ENCODE assay signal across 23 cellular contexts in genomic region chr3:51954713-51955112, GRCh38. TPM values are rescaled to one million over a fixed set of nuclear protein-coding genes. Genes with fewer than 3 reads are reported as not detected.
A peak's percentile ranks its signal among the peaks of the same experiment; 100 is the strongest.
DNase-seq lines count a peak whose midpoint lies in the region; ATAC-seq, FAIRE-seq and TF ChIP-seq lines count a peak whose summit lies in the region.
"Had no signal": no experiment of that assay in that cellular context is flagged by ENCODE, and none has a peak within 500 bp of the region (broad histone marks: within the 10 kb centered on the region; RNA-seq: fewer than 3 reads in every experiment).

No MANE protein-coding gene starts in this region.

- CTCF ChIA-PET in HepG2 (lab: Yijun Ruan, JAX; ENCODE audit: low intra/inter-chr PET ratio, low total read pairs) = no interaction called here
- CTCF ChIA-PET in naive thymus-derived CD4-positive, alpha-beta T cell (lab: Charles Lee) = no interaction called here

- TF ChIP-seq EP300 in HepG2 (IDR thresholded peaks at IDR 0.05; ENCODE audit: low read depth in 2 of 2, low read length in 2 of 2) (no peak), HepG2 (CRISPR knock-in tag; IDR thresholded peaks at IDR 0.05; ENCODE audit: borderline replicate concordance) (no peak)

- H3K4me3 Mint-ChIP-seq in naive thymus-derived CD4-positive, alpha-beta T cell = peak overlapping the region in 6 of 10 donors; percentile 13 to 76 (median 44)

- no peaks in the 10 kb centered on the region for H3K9me3 Mint-ChIP-seq in naive thymus-derived CD4-positive, alpha-beta T cell
- H3K9me3 Mint-ChIP-seq: H9 had no signal

- H3K9me3 ChIP-seq in HepG2 (ENCODE audit: low read length) (no peaks in the 10 kb centered on the region), right lobe of liver (no peaks in the 10 kb centered on the region)
- no peaks in the 10 kb centered on the region for H3K9me3 ChIP-seq in naive thymus-derived CD4-positive, alpha-beta T cell (ENCODE audit: control insufficient read depth in 2 of 3, low read length in 3 of 3)

- peaks cover 2 to 12% of the 10 kb centered on the region in 2 experiments; a peak in 4 of 5 replicates for H3K36me3 ChIP-seq in HepG2 (replicated peaks in 1 of 2; ENCODE audit: control insufficient read depth in 1 of 2, insufficient read depth in 2 of 2, low read length in 2 of 2)
- H3K36me3 ChIP-seq in right lobe of liver = no peaks in the 10 kb centered on the region
- peaks cover 0 to 3% (median 0%) of the 10 kb centered on the region in 3 experiments for H3K36me3 ChIP-seq in naive thymus-derived CD4-positive, alpha-beta T cell (ENCODE audit: control insufficient read depth in 2 of 3, insufficient read depth in 3 of 3, low read length in 3 of 3)

- intact Hi-C loops in HepG2 (cut with micrococcal nuclease; ENCODE audit: unreplicated experiment) (no loop called here), right lobe of liver (cut with DNase I) (no loop called here)
- intact Hi-C loops in naive thymus-derived CD4-positive, alpha-beta T cell (cut with micrococcal nuclease) = no loop called here

- H2AFZ ChIP-seq in HepG2 (ENCODE audit: low read length) = no peak overlapping the region

- H3K27ac ChIP-seq in HepG2 (ENCODE audit: extremely low read length, insufficient read depth, low read length) (no peak overlapping the region), right lobe of liver (no peak overlapping the region)
- H3K27ac ChIP-seq in naive thymus-derived CD4-positive, alpha-beta T cell (ENCODE audit: low read depth, low read length) = no peak overlapping the region
- H3K27ac ChIP-seq: 22Rv1, HL-60 had no signal

- TF ChIP-seq POLR2A in HepG2 (IDR thresholded peaks at IDR 0.05; ENCODE audit: insufficient read depth in 1 of 2, low read depth in 2 of 2, low read length in 2 of 2) = no peak
- TF ChIP-seq POLR2A in right lobe of liver (IDR thresholded peaks at IDR 0.05) = no peak

- H3K4me1 Mint-ChIP-seq in naive thymus-derived CD4-positive, alpha-beta T cell = peaks cover 0 to 6% (median 4%) of the 10 kb centered on the region in 7 donors

- POLR2A ChIA-PET in HepG2 (lab: Yijun Ruan, JAX) = interaction anchor here (2.0 kb wide), 1 partner anchor 12 kb away, joined by 5 read pairs; no protein-coding TSS in a partner anchor
- POLR2A ChIA-PET in naive thymus-derived CD4-positive, alpha-beta T cell (lab: Charles Lee) = interaction anchor here (1.0 to 1.6 kb wide), 2 partner anchors 12 to 13 kb away, joined by 3 read pairs; partner anchors contain the start of gene PCBP4

- H3K27me3 ChIP-seq in HepG2 (ENCODE audit: control insufficient read depth in 1 of 2, insufficient read depth in 2 of 2, low read length in 2 of 2) (no peaks in the 10 kb centered on the region), right lobe of liver (no peaks in the 10 kb centered on the region)
- H3K27me3 ChIP-seq in naive thymus-derived CD4-positive, alpha-beta T cell (ENCODE audit: control insufficient read depth in 2 of 2, insufficient read depth in 2 of 2, low read length in 2 of 2) = peaks cover 3 to 4% of the 10 kb centered on the region in 2 donors

- peaks cover 20% of the 10 kb centered on the region for H3K4me1 ChIP-seq in HepG2 (ENCODE audit: insufficient read depth, low read length)
- H3K4me1 ChIP-seq in right lobe of liver = peaks cover 0 to 19% (median 2%) of the 10 kb centered on the region in 4 donors
- peaks cover 0 to 7% of the 10 kb centered on the region in 2 donors for H3K4me1 ChIP-seq in naive thymus-derived CD4-positive, alpha-beta T cell (ENCODE audit: control insufficient read depth in 2 of 2, insufficient read depth in 2 of 2, low read length in 2 of 2)

- in situ Hi-C loops in HepG2 (cut with HindIII; ENCODE audit: extremely low pct_ligation_motif_present, low pct_unique_long_range_greater_than_20kb) = no loop called here

- peaks cover 0 to 6% (median 4%) of the 10 kb centered on the region in 5 donors for H3K36me3 Mint-ChIP-seq in naive thymus-derived CD4-positive, alpha-beta T cell

- no TSS peak for BruUV-seq in HepG2 (replicated peaks; lab: Mats Ljungman, UMichigan)

- 4% methylated on average over 1 of the region's 1 CpG for WGBS in HepG2 (ENCODE audit: low lambda C conversion rate)
- WGBS in right lobe of liver (ENCODE audit: insufficient coverage, low coverage, low lambda C conversion rate, missing lambda C conversion rate) = 15% methylated on average over 1 of the region's 1 CpG

- H3K9ac ChIP-seq in HepG2 (ENCODE audit: insufficient read depth, low read depth, low read length) = no peak overlapping the region

- no peak overlapping the region for H3K4me3 ChIP-seq in HepG2 (replicated peaks in 1 of 3; ENCODE audit: insufficient read depth in 1 of 3, low read depth in 2 of 3, low read length in 3 of 3)
- H3K4me3 ChIP-seq in right lobe of liver = no peak overlapping the region
- H3K4me3 ChIP-seq in naive thymus-derived CD4-positive, alpha-beta T cell (ENCODE audit: low read length) = no peak overlapping the region

- no peak for FAIRE-seq in HepG2 (lab: Jason Lieb, UNC)

- TF ChIP-seq RAD21 in HepG2 (CRISPR knock-in tag; IDR thresholded peaks at IDR 0.05) = no peak

- ATAC-seq in HepG2 (no peak), right lobe of liver (no peak), HG03097 (IDR thresholded peaks at IDR 0.05; ENCODE audit: low FRiP score, unreplicated experiment) (no peak)
- ATAC-seq in naive thymus-derived CD4-positive, alpha-beta T cell = no peak

- no peak overlapping the region for H3K27ac Mint-ChIP-seq in naive thymus-derived CD4-positive, alpha-beta T cell
- H3K27ac Mint-ChIP-seq: H9 had no signal

- H3K4me2 ChIP-seq in HepG2 (ENCODE audit: low read depth, low read length) = no peak overlapping the region

- TF ChIP-seq CTCF in HepG2 (CRISPR knock-in tag; IDR thresholded peaks at IDR 0.05) (no peak), right lobe of liver (IDR thresholded peaks at IDR 0.05) (no peak)

- DNase-seq in HepG2 (ENCODE audit: low spot score) = no peak
- no peak for DNase-seq in right lobe of liver
- DNase-seq in naive thymus-derived CD4-positive, alpha-beta T cell = no peak
- no peak for DNase-seq in COR-L47 (lab: John Stamatoyannopoulos, UW)
- DNase-seq in NCI-H1930 (lab: John Stamatoyannopoulos, UW) = no peak
- DNase-seq: CD4-positive, CD25-positive, alpha-beta regulatory T cell; DMS153; GDM1; H9; IMR-90; Karpas-422; NCI-H1417 treated with DMSO at 0.1 percent for 48 hours; NCI-H187 treated with DMSO at 0.1 percent for 48 hours; NCI-H2171; NCI-H526; PC-3; RPMI8226; SIG-M5 had no signal

- peaks cover 16 to 47% (median 21%) of the 10 kb centered on the region in 5 donors for H3K27me3 Mint-ChIP-seq in naive thymus-derived CD4-positive, alpha-beta T cell

- no peaks in the 10 kb centered on the region for H4K20me1 ChIP-seq in HepG2 (ENCODE audit: insufficient read depth, low read length)

- H3K79me2 ChIP-seq in HepG2 (ENCODE audit: insufficient read depth, low read length) = no peaks in the 10 kb centered on the region

RNA-seq across cellular contexts. Expression of gene GPR62, which starts 0.5 kb away (rescaled TPM):
- not detected in 2 replicates for total RNA-seq in HepG2 (2016; rRNA removed; fragmentation: Illumina TruSeq; extraction: Trizol)
- total RNA-seq in HepG2 (2016; cell fraction: cytosol; rRNA removed; fragmentation: Illumina TruSeq; extraction: Trizol; ENCODE audit: low read depth) = not detected in 2 replicates
- not detected in 2 replicates for total RNA-seq in HepG2 (2016; cell fraction: insoluble cytoplasmic fraction; rRNA removed; fragmentation: Illumina TruSeq; extraction: Trizol)
- total RNA-seq in HepG2 (2016; cell fraction: membrane; rRNA removed; fragmentation: Illumina TruSeq; extraction: Trizol) = not detected in 2 replicates
- total RNA-seq in HepG2 (2016; cell fraction: nucleus; rRNA removed; fragmentation: Illumina TruSeq; extraction: Trizol) = not detected in 2 replicates
- polyA plus RNA-seq in HepG2 (2011; rRNA removed) = not detected in 2 replicates
- not detected in 2 replicates for polyA plus RNA-seq in HepG2 (2011; cell fraction: cytosol; rRNA removed)
- polyA plus RNA-seq in HepG2 (2011; cell fraction: nucleus; rRNA removed) = 0.17 and 0.24 TPM in 2 replicates
- 0.09 TPM in 1 of 2 replicates, not detected in the other for polyA plus RNA-seq in HepG2 (2012)
- polyA plus RNA-seq in HepG2 (2016; cell fraction: cytosol; fragmentation: Illumina TruSeq; extraction: Trizol; ENCODE audit: low read depth) = not detected in 2 replicates
- polyA plus RNA-seq in HepG2 (2016; cell fraction: insoluble cytoplasmic fraction; fragmentation: Illumina TruSeq; extraction: Trizol; ENCODE audit: low read depth) = not detected in 2 replicates
- polyA plus RNA-seq in HepG2 (2016; cell fraction: membrane; fragmentation: Illumina TruSeq; extraction: Trizol; ENCODE audit: low read depth) = not detected in 2 replicates
- not detected in 2 replicates for polyA plus RNA-seq in HepG2 (2016; cell fraction: nucleus; fragmentation: Illumina TruSeq; extraction: Trizol; ENCODE audit: insufficient read depth, low read depth)
- polyA minus RNA-seq in HepG2 (2011; rRNA and poly(A)+ RNA removed; ENCODE audit: low replicate concordance) = 0.14 TPM in 1 of 2 replicates, not detected in the other
- not detected in 2 replicates for polyA minus RNA-seq in HepG2 (2011; cell fraction: cytosol; rRNA and poly(A)+ RNA removed)
- polyA minus RNA-seq in HepG2 (2011; cell fraction: nucleus; rRNA and poly(A)+ RNA removed) = 0.25 TPM in 1 of 2 replicates, not detected in the other
- total RNA-seq in right lobe of liver = under 1 TPM in 2 of 6 experiments, not detected in 4; 0.18 to 0.37 TPM
- total RNA-seq in naive thymus-derived CD4-positive, alpha-beta T cell = not detected
- under 1 TPM in 1 of 2 donors, not detected in 1; 0.08 TPM for polyA plus RNA-seq in naive thymus-derived CD4-positive, alpha-beta T cell
- total RNA-seq: CD4-positive, CD25-positive, alpha-beta regulatory T cell; Daoy; MCF 10A; PC-3 had no signal
- polyA plus RNA-seq: IMR-90 had no signal

RNA-seq across cellular contexts. Expression of gene PCBP4, which starts 12.5 kb away (rescaled TPM):
- total RNA-seq in HepG2 (2016; rRNA removed; fragmentation: Illumina TruSeq; extraction: Trizol) = 32.5 and 36.8 TPM in 2 replicates
- 26.7 and 28.9 TPM in 2 replicates for total RNA-seq in HepG2 (2016; cell fraction: cytosol; rRNA removed; fragmentation: Illumina TruSeq; extraction: Trizol; ENCODE audit: low read depth)
- total RNA-seq in HepG2 (2016; cell fraction: insoluble cytoplasmic fraction; rRNA removed; fragmentation: Illumina TruSeq; extraction: Trizol) = 31.0 and 37.9 TPM in 2 replicates
- 44.9 and 54.5 TPM in 2 replicates for total RNA-seq in HepG2 (2016; cell fraction: membrane; rRNA removed; fragmentation: Illumina TruSeq; extraction: Trizol)
- total RNA-seq in HepG2 (2016; cell fraction: nucleus; rRNA removed; fragmentation: Illumina TruSeq; extraction: Trizol) = 17.4 and 21.9 TPM in 2 replicates
- polyA plus RNA-seq in HepG2 (2011; rRNA removed) = 51.3 and 58.9 TPM in 2 replicates
- polyA plus RNA-seq in HepG2 (2011; cell fraction: cytosol; rRNA removed) = 33.8 and 49.2 TPM in 2 replicates
- 143 and 178 TPM in 2 replicates for polyA plus RNA-seq in HepG2 (2011; cell fraction: nucleus; rRNA removed)
- 14.2 and 28.3 TPM in 2 replicates for polyA plus RNA-seq in HepG2 (2012)
- polyA plus RNA-seq in HepG2 (2016; cell fraction: cytosol; fragmentation: Illumina TruSeq; extraction: Trizol; ENCODE audit: low read depth) = 36.6 and 43.0 TPM in 2 replicates
- 42.3 and 45.0 TPM in 2 replicates for polyA plus RNA-seq in HepG2 (2016; cell fraction: insoluble cytoplasmic fraction; fragmentation: Illumina TruSeq; extraction: Trizol; ENCODE audit: low read depth)
- polyA plus RNA-seq in HepG2 (2016; cell fraction: membrane; fragmentation: Illumina TruSeq; extraction: Trizol; ENCODE audit: low read depth) = 49.2 and 54.4 TPM in 2 replicates
- 57.5 and 60.6 TPM in 2 replicates for polyA plus RNA-seq in HepG2 (2016; cell fraction: nucleus; fragmentation: Illumina TruSeq; extraction: Trizol; ENCODE audit: insufficient read depth, low read depth)
- 19.8 and 51.2 TPM in 2 replicates for polyA minus RNA-seq in HepG2 (2011; rRNA and poly(A)+ RNA removed; ENCODE audit: low replicate concordance)
- 15.7 and 19.8 TPM in 2 replicates for polyA minus RNA-seq in HepG2 (2011; cell fraction: cytosol; rRNA and poly(A)+ RNA removed)
- polyA minus RNA-seq in HepG2 (2011; cell fraction: nucleus; rRNA and poly(A)+ RNA removed) = 12.0 and 15.7 TPM in 2 replicates
- 10 to 100 TPM in 3 of 6 experiments, 1 to 10 TPM in 3; 6.5 to 19.2 (median 11.7) TPM for total RNA-seq in right lobe of liver
- total RNA-seq in naive thymus-derived CD4-positive, alpha-beta T cell = 10 to 100 TPM; 12.1 to 21.1 (median 15.0) TPM
- 10 to 100 TPM in 1 of 2 donors, 1 to 10 TPM in 1; 8.0 to 10.8 TPM for polyA plus RNA-seq in naive thymus-derived CD4-positive, alpha-beta T cell

RNA-seq across cellular contexts. Expression of gene PARP3, which starts 12.6 kb away (rescaled TPM):
- 7.7 and 11.2 TPM in 2 replicates for total RNA-seq in HepG2 (2016; rRNA removed; fragmentation: Illumina TruSeq; extraction: Trizol)
- 4.4 and 5.3 TPM in 2 replicates for total RNA-seq in HepG2 (2016; cell fraction: cytosol; rRNA removed; fragmentation: Illumina TruSeq; extraction: Trizol; ENCODE audit: low read depth)
- 6.8 and 10.6 TPM in 2 replicates for total RNA-seq in HepG2 (2016; cell fraction: insoluble cytoplasmic fraction; rRNA removed; fragmentation: Illumina TruSeq; extraction: Trizol)
- total RNA-seq in HepG2 (2016; cell fraction: membrane; rRNA removed; fragmentation: Illumina TruSeq; extraction: Trizol) = 10.0 and 10.4 TPM in 2 replicates
- total RNA-seq in HepG2 (2016; cell fraction: nucleus; rRNA removed; fragmentation: Illumina TruSeq; extraction: Trizol) = 10.2 and 13.8 TPM in 2 replicates
- 21.5 and 24.0 TPM in 2 replicates for polyA plus RNA-seq in HepG2 (2011; rRNA removed)
- 11.3 and 15.3 TPM in 2 replicates for polyA plus RNA-seq in HepG2 (2011; cell fraction: cytosol; rRNA removed)
- 122 and 127 TPM in 2 replicates for polyA plus RNA-seq in HepG2 (2011; cell fraction: nucleus; rRNA removed)
- 13.0 and 15.1 TPM in 2 replicates for polyA plus RNA-seq in HepG2 (2012)
- 4.9 and 6.1 TPM in 2 replicates for polyA plus RNA-seq in HepG2 (2016; cell fraction: cytosol; fragmentation: Illumina TruSeq; extraction: Trizol; ENCODE audit: low read depth)
- 7.2 and 10.0 TPM in 2 replicates for polyA plus RNA-seq in HepG2 (2016; cell fraction: insoluble cytoplasmic fraction; fragmentation: Illumina TruSeq; extraction: Trizol; ENCODE audit: low read depth)
- 9.7 and 11.0 TPM in 2 replicates for polyA plus RNA-seq in HepG2 (2016; cell fraction: membrane; fragmentation: Illumina TruSeq; extraction: Trizol; ENCODE audit: low read depth)
- polyA plus RNA-seq in HepG2 (2016; cell fraction: nucleus; fragmentation: Illumina TruSeq; extraction: Trizol; ENCODE audit: insufficient read depth, low read depth) = 32.8 and 38.7 TPM in 2 replicates
- 11.0 and 13.9 TPM in 2 replicates for polyA minus RNA-seq in HepG2 (2011; rRNA and poly(A)+ RNA removed; ENCODE audit: low replicate concordance)
- polyA minus RNA-seq in HepG2 (2011; cell fraction: cytosol; rRNA and poly(A)+ RNA removed) = 4.7 and 10.5 TPM in 2 replicates
- 12.6 and 14.9 TPM in 2 replicates for polyA minus RNA-seq in HepG2 (2011; cell fraction: nucleus; rRNA and poly(A)+ RNA removed)
- 10 to 100 TPM; 13.5 to 19.4 (median 16.0) TPM for total RNA-seq in right lobe of liver
- 10 to 100 TPM in 3 of 5 experiments, 1 to 10 TPM in 2; 7.7 to 21.5 (median 11.2) TPM for total RNA-seq in naive thymus-derived CD4-positive, alpha-beta T cell
- polyA plus RNA-seq in naive thymus-derived CD4-positive, alpha-beta T cell = 1 to 10 TPM; 3.2 to 7.6 TPM

RNA-seq across cellular contexts. Expression of gene RRP9, which starts 13.0 kb away (rescaled TPM):
- total RNA-seq in HepG2 (2016; rRNA removed; fragmentation: Illumina TruSeq; extraction: Trizol) = 39.4 and 44.0 TPM in 2 replicates
- total RNA-seq in HepG2 (2016; cell fraction: cytosol; rRNA removed; fragmentation: Illumina TruSeq; extraction: Trizol; ENCODE audit: low read depth) = 6.2 and 7.8 TPM in 2 replicates
- total RNA-seq in HepG2 (2016; cell fraction: insoluble cytoplasmic fraction; rRNA removed; fragmentation: Illumina TruSeq; extraction: Trizol) = 38.4 and 46.4 TPM in 2 replicates
- 10.0 and 10.2 TPM in 2 replicates for total RNA-seq in HepG2 (2016; cell fraction: membrane; rRNA removed; fragmentation: Illumina TruSeq; extraction: Trizol)
- total RNA-seq in HepG2 (2016; cell fraction: nucleus; rRNA removed; fragmentation: Illumina TruSeq; extraction: Trizol) = 21.0 and 22.3 TPM in 2 replicates
- 14.8 and 18.4 TPM in 2 replicates for polyA plus RNA-seq in HepG2 (2011; rRNA removed)
- polyA plus RNA-seq in HepG2 (2011; cell fraction: cytosol; rRNA removed) = 13.9 and 19.4 TPM in 2 replicates
- polyA plus RNA-seq in HepG2 (2011; cell fraction: nucleus; rRNA removed) = 42.5 and 45.1 TPM in 2 replicates
- polyA plus RNA-seq in HepG2 (2012) = 14.6 and 19.9 TPM in 2 replicates
- polyA plus RNA-seq in HepG2 (2016; cell fraction: cytosol; fragmentation: Illumina TruSeq; extraction: Trizol; ENCODE audit: low read depth) = 5.6 and 5.7 TPM in 2 replicates
- 36.5 and 39.9 TPM in 2 replicates for polyA plus RNA-seq in HepG2 (2016; cell fraction: insoluble cytoplasmic fraction; fragmentation: Illumina TruSeq; extraction: Trizol; ENCODE audit: low read depth)
- polyA plus RNA-seq in HepG2 (2016; cell fraction: membrane; fragmentation: Illumina TruSeq; extraction: Trizol; ENCODE audit: low read depth) = 7.6 and 8.2 TPM in 2 replicates
- polyA plus RNA-seq in HepG2 (2016; cell fraction: nucleus; fragmentation: Illumina TruSeq; extraction: Trizol; ENCODE audit: insufficient read depth, low read depth) = 51.2 and 56.8 TPM in 2 replicates
- 24.9 and 39.6 TPM in 2 replicates for polyA minus RNA-seq in HepG2 (2011; rRNA and poly(A)+ RNA removed; ENCODE audit: low replicate concordance)
- 10.6 and 12.4 TPM in 2 replicates for polyA minus RNA-seq in HepG2 (2011; cell fraction: cytosol; rRNA and poly(A)+ RNA removed)
- polyA minus RNA-seq in HepG2 (2011; cell fraction: nucleus; rRNA and poly(A)+ RNA removed) = 4.5 and 4.8 TPM in 2 replicates
- total RNA-seq in right lobe of liver = 10 to 100 TPM in 1 of 6 experiments, 1 to 10 TPM in 5; 5.2 to 10.8 (median 7.6) TPM
- 10 to 100 TPM; 10.2 to 34.2 (median 16.6) TPM for total RNA-seq in naive thymus-derived CD4-positive, alpha-beta T cell
- polyA plus RNA-seq in naive thymus-derived CD4-positive, alpha-beta T cell = 10 to 100 TPM; 19.8 to 33.4 TPM

RNA-seq across cellular contexts. Expression of gene ABHD14B, which starts 19.1 kb away (rescaled TPM):
- total RNA-seq in HepG2 (2016; rRNA removed; fragmentation: Illumina TruSeq; extraction: Trizol) (40.4 and 44.4 TPM in 2 replicates), right lobe of liver (100 to 1,000 TPM in 4 of 6 experiments, 10 to 100 TPM in 2; 62.9 to 126 (median 109) TPM)
- 13.6 and 18.3 TPM in 2 replicates for total RNA-seq in HepG2 (2016; cell fraction: cytosol; rRNA removed; fragmentation: Illumina TruSeq; extraction: Trizol; ENCODE audit: low read depth)
- 39.5 and 45.7 TPM in 2 replicates for total RNA-seq in HepG2 (2016; cell fraction: insoluble cytoplasmic fraction; rRNA removed; fragmentation: Illumina TruSeq; extraction: Trizol)
- total RNA-seq in HepG2 (2016; cell fraction: membrane; rRNA removed; fragmentation: Illumina TruSeq; extraction: Trizol) = 31.7 and 38.5 TPM in 2 replicates
- total RNA-seq in HepG2 (2016; cell fraction: nucleus; rRNA removed; fragmentation: Illumina TruSeq; extraction: Trizol) = 23.4 and 24.3 TPM in 2 replicates
- 102 and 108 TPM in 2 replicates for polyA plus RNA-seq in HepG2 (2011; rRNA removed)
- polyA plus RNA-seq in HepG2 (2011; cell fraction: cytosol; rRNA removed) = 95.9 and 104 TPM in 2 replicates
- polyA plus RNA-seq in HepG2 (2011; cell fraction: nucleus; rRNA removed) = 69.4 and 73.2 TPM in 2 replicates
- polyA plus RNA-seq in HepG2 (2012) = 40.5 and 57.0 TPM in 2 replicates
- polyA plus RNA-seq in HepG2 (2016; cell fraction: cytosol; fragmentation: Illumina TruSeq; extraction: Trizol; ENCODE audit: low read depth) = 22.6 and 24.5 TPM in 2 replicates
- polyA plus RNA-seq in HepG2 (2016; cell fraction: insoluble cytoplasmic fraction; fragmentation: Illumina TruSeq; extraction: Trizol; ENCODE audit: low read depth) = 68.7 and 73.5 TPM in 2 replicates
- polyA plus RNA-seq in HepG2 (2016; cell fraction: membrane; fragmentation: Illumina TruSeq; extraction: Trizol; ENCODE audit: low read depth) = 44.0 and 45.5 TPM in 2 replicates
- polyA plus RNA-seq in HepG2 (2016; cell fraction: nucleus; fragmentation: Illumina TruSeq; extraction: Trizol; ENCODE audit: insufficient read depth, low read depth) = 59.0 and 60.0 TPM in 2 replicates
- polyA minus RNA-seq in HepG2 (2011; rRNA and poly(A)+ RNA removed; ENCODE audit: low replicate concordance) = 111 and 118 TPM in 2 replicates
- 32.2 and 37.7 TPM in 2 replicates for polyA minus RNA-seq in HepG2 (2011; cell fraction: cytosol; rRNA and poly(A)+ RNA removed)
- polyA minus RNA-seq in HepG2 (2011; cell fraction: nucleus; rRNA and poly(A)+ RNA removed) = 17.9 and 25.7 TPM in 2 replicates
- total RNA-seq in naive thymus-derived CD4-positive, alpha-beta T cell = 10 to 100 TPM; 25.0 to 80.8 (median 54.5) TPM
- 10 to 100 TPM; 88.1 to 91.5 TPM for polyA plus RNA-seq in naive thymus-derived CD4-positive, alpha-beta T cell
